Comparison of ENCODE assay signal across 27 cellular contexts in genomic region chr6:133173276-133173675, GRCh38.
"Had no signal": no experiment of that assay in that cellular context is flagged by ENCODE, and none has a peak within 500 bp of the region (broad histone marks: within the 10 kb centered on the region; RNA-seq: fewer than 3 reads in every experiment).

No MANE protein-coding gene starts in this region.

- H3K27me3 Mint-ChIP-seq: activated B cell treated with CpG ODN at 0.5 μM for 24 hours; activated CD8-positive, alpha-beta T cell treated with anti-CD3 and anti-CD28 coated beads for 36 hours; activated naive CD8-positive, alpha-beta T cell; activated T-helper 17 cell treated with anti-CD3 and anti-CD28 coated beads, Interleukin-2, amount 50 U/mL, for 72 hours; T-cell had no signal

- H3K4me1 Mint-ChIP-seq: activated B cell treated with CpG ODN at 0.5 μM for 24 hours; activated T-helper 17 cell treated with anti-CD3 and anti-CD28 coated beads, Interleukin-2, amount 50 U/mL, for 72 hours; T-cell had no signal

- H3K27me3 ChIP-seq: brain microvascular endothelial cell had no signal

- H3K9me3 Mint-ChIP-seq: activated B cell treated with CpG ODN at 0.5 μM for 24 hours; activated CD8-positive, alpha-beta T cell treated with anti-CD3 and anti-CD28 coated beads for 36 hours; T-helper 1 cell treated with Interleukin-12 subunit alpha and Interleukin-12 subunit beta and Interleukin-4 antibody, amounts not matched to agents 30 μg/mL and 1 μg/mL, for 36 hours had no signal

- H3K36me3 ChIP-seq: brain microvascular endothelial cell, WERI-Rb-1 had no signal

- H3K27ac Mint-ChIP-seq: activated B cell treated with CpG ODN at 0.5 μM for 24 hours; activated CD8-positive, alpha-beta T cell treated with anti-CD3 and anti-CD28 coated beads for 36 hours; activated naive CD8-positive, alpha-beta T cell; activated T-helper 17 cell treated with anti-CD3 and anti-CD28 coated beads, Interleukin-2, amount 50 U/mL, for 72 hours; T-cell; T-helper 1 cell treated with Interleukin-12 subunit alpha and Interleukin-12 subunit beta and Interleukin-4 antibody, amounts not matched to agents 30 μg/mL and 1 μg/mL, for 36 hours had no signal

- DNase-seq: activated B cell treated with CpG ODN at 0.5 μM for 24 hours; activated CD4-positive, alpha-beta T cell treated with anti-CD3 and anti-CD28 coated beads for 48 hours; activated CD4-positive, alpha-beta T cell treated with anti-CD3 and anti-CD28 coated beads, Interleukin-2, amount 50 U/mL, for 1 hour; activated CD4-positive, alpha-beta T cell treated with anti-CD3 and anti-CD28 coated beads, Interleukin-2, amount 50 U/mL, for 48 hours; activated CD8-positive, alpha-beta memory T cell treated with anti-CD3 and anti-CD28 coated beads for 24 hours; activated CD8-positive, alpha-beta T cell treated with anti-CD3 and anti-CD28 coated beads for 36 hours; activated effector memory CD4-positive, alpha-beta T cell treated with Interleukin-2 at 50 U/mL for 16 hours; activated gamma-delta T cell treated with Interleukin-2 at 50 U/mL for 16 hours; activated naive CD4-positive, alpha-beta T cell treated with anti-CD3 and anti-CD28 coated beads, Interleukin-2, amount 50 U/mL, for 16 hours; activated naive CD4-positive, alpha-beta T cell treated with Interleukin-2 at 50 U/mL for 16 hours; activated T-cell treated with anti-CD3 and anti-CD28 coated beads, Interleukin-2, amount 50 U/mL, for 4 hours; amniotic stem cell; anterior cingulate cortex; brain microvascular endothelial cell; caudate nucleus; cortex of kidney; effector CD8-positive, alpha-beta T cell; foreskin fibroblast; SW 1271; T-cell; T1000; WERI-Rb-1 had no signal

- ATAC-seq: activated CD4-positive, CD25-positive, alpha-beta regulatory T cell treated with anti-CD3 and anti-CD28 coated beads, Interleukin-2, amount 50 U/mL, for 24 hours; activated CD8-positive, alpha-beta T cell treated with anti-CD3 and anti-CD28 coated beads for 36 hours; activated T-helper 17 cell treated with anti-CD3 and anti-CD28 coated beads, Interleukin-2, amount 50 U/mL, for 72 hours; esophagus mucosa; T-cell had no signal

- H3K4me3 Mint-ChIP-seq: activated B cell treated with CpG ODN at 0.5 μM for 24 hours; activated CD8-positive, alpha-beta T cell treated with anti-CD3 and anti-CD28 coated beads for 36 hours; activated naive CD8-positive, alpha-beta T cell; activated T-cell treated with anti-CD3 and anti-CD28 coated beads, Interleukin-2, amount 50 U/mL, for 4 hours; activated T-helper 17 cell treated with anti-CD3 and anti-CD28 coated beads, Interleukin-2, amount 50 U/mL, for 72 hours; T-cell; T-helper 1 cell treated with Interleukin-12 subunit alpha and Interleukin-12 subunit beta and Interleukin-4 antibody, amounts not matched to agents 30 μg/mL and 1 μg/mL, for 36 hours had no signal

- H3K36me3 Mint-ChIP-seq: activated naive CD8-positive, alpha-beta T cell; T-cell had no signal

- H3K27ac ChIP-seq: brain microvascular endothelial cell, WERI-Rb-1 had no signal
